19 cellular contexts compared by ENCODE assay signal in genomic region chr3:171789759-171790505, GRCh38. TPM values are rescaled to one million over a fixed set of nuclear protein-coding genes. Genes with fewer than 3 reads are reported as not detected.
DNase-seq lines count a peak whose midpoint lies in the region; TF ChIP-seq lines count a peak whose summit lies in the region.
"Had no signal": no experiment of that assay in that cellular context is flagged by ENCODE, and none has a peak within 500 bp of the region (broad histone marks: within the 10 kb centered on the region; RNA-seq: fewer than 3 reads in every experiment).

No MANE protein-coding gene starts in this region.

- H3K4me1 ChIP-seq in spleen (peaks cover 2 to 43% (median 12%) of the 10 kb centered on the region in 6 donors), Caco-2 (peaks cover 8% of the 10 kb centered on the region; the same call in 1 of the 2 replicates)

- H3K4me3 ChIP-seq in spleen (no peak overlapping the region), Caco-2 (ENCODE audit: low read depth, low read length) (no peak overlapping the region)

- H3K9me3 ChIP-seq in spleen (no peaks in the 10 kb centered on the region), Caco-2 (no peaks in the 10 kb centered on the region)

- H3K9me3 Mint-ChIP-seq in Caco-2 (ENCODE audit: unreplicated experiment): no peaks in the 10 kb centered on the region
- H3K9me3 Mint-ChIP-seq: activated CD8-positive, alpha-beta T cell treated with anti-CD3 and anti-CD28 coated beads for 36 hours; activated naive CD4-positive, alpha-beta T cell treated with anti-CD3 and anti-CD28 coated beads, Interleukin-2, amount 50 U/mL, for 72 hours; activated T-cell treated with anti-CD3 and anti-CD28 coated beads, Interleukin-2, amount 50 U/mL, for 4 hours; T-cell had no signal

- TF ChIP-seq CTCF in VCaP (conservative IDR thresholded peaks at IDR 0.05) (no peak), spleen (IDR thresholded peaks at IDR 0.05 in 8 of 11, conservative IDR thresholded peaks at IDR 0.05 in 3 of 11) (no peak), GM10266 (IDR thresholded peaks at IDR 0.05; ENCODE audit: control insufficient read depth, insufficient read depth, low read depth, missing control alignments) (no peak), Caco-2 (IDR thresholded peaks at IDR 0.05; ENCODE audit: insufficient read depth in 1 of 2, low read depth in 1 of 2, low read length in 1 of 2, severe bottlenecking in 1 of 2, unreplicated experiment in 1 of 2) (no peak)

- no peak overlapping the region for H3K4me3 Mint-ChIP-seq in Caco-2 (ENCODE audit: unreplicated experiment)
- H3K4me3 Mint-ChIP-seq: activated CD8-positive, alpha-beta T cell treated with anti-CD3 and anti-CD28 coated beads for 36 hours; activated T-cell treated with anti-CD3 and anti-CD28 coated beads, Interleukin-2, amount 50 U/mL, for 4 hours; nephron progenitor cell; T-cell had no signal

- H3K27ac ChIP-seq in VCaP (0 out of 2 replicates have a peak overlapping the region, but pooled peaks have one; percentile 0), epithelial cell of prostate (peak overlapping the region; percentile 77), spleen (peak overlapping the region in 5 of 8 donors; percentile 63 to 79 (median 74))
- H3K27ac ChIP-seq: 22Rv1, KMS-11 had no signal

- H3K27ac Mint-ChIP-seq in Caco-2 (ENCODE audit: unreplicated experiment): no peak overlapping the region
- H3K27ac Mint-ChIP-seq: activated CD8-positive, alpha-beta T cell treated with anti-CD3 and anti-CD28 coated beads for 36 hours; activated naive CD4-positive, alpha-beta T cell treated with anti-CD3 and anti-CD28 coated beads, Interleukin-2, amount 50 U/mL, for 72 hours; nephron progenitor cell; T-cell had no signal

- WGBS in spleen, 5 donors: 63 to 84% (median 73%) methylated on average over 4 of the region's 4 CpGs

- H3K27me3 Mint-ChIP-seq in Caco-2 (ENCODE audit: insufficient read depth, unreplicated experiment): no peaks in the 10 kb centered on the region
- H3K27me3 Mint-ChIP-seq: activated CD8-positive, alpha-beta T cell treated with anti-CD3 and anti-CD28 coated beads for 36 hours; T-cell had no signal

- H3K36me3 Mint-ChIP-seq in Caco-2 (ENCODE audit: insufficient read depth, unreplicated experiment): no peaks in the 10 kb centered on the region
- H3K36me3 Mint-ChIP-seq: activated naive CD4-positive, alpha-beta T cell treated with anti-CD3 and anti-CD28 coated beads, Interleukin-2, amount 50 U/mL, for 72 hours; T-cell had no signal

- BruUV-seq in Caco-2 (replicated peaks; lab: Mats Ljungman, UMichigan): no TSS peak

- H3K4me1 Mint-ChIP-seq in Caco-2 (ENCODE audit: low read depth, unreplicated experiment): peaks cover 8% of the 10 kb centered on the region
- H3K4me1 Mint-ChIP-seq: T-cell had no signal

- H3K27me3 ChIP-seq in spleen (replicated peaks in 1 of 7) (no peaks in the 10 kb centered on the region), Caco-2 (replicated peaks; ENCODE audit: control insufficient read depth, insufficient read depth, low read length) (no peaks in the 10 kb centered on the region)

- DNase-seq in DMS53 (lab: John Stamatoyannopoulos, UW): peak; percentile 36
- DNase-seq in DMS53 treated with DMSO at 0.1 percent for 48 hours (lab: John Stamatoyannopoulos, UW; ENCODE audit: unreplicated experiment): no peak
- DNase-seq in epithelial cell of prostate (ENCODE audit: low read depth, low spot score): no peak
- no peak for DNase-seq in spleen
- no peak for DNase-seq in GM10266 (ENCODE audit: extremely low spot score)
- DNase-seq in cerebellar cortex (ENCODE audit: low spot score): no peak
- DNase-seq in Caco-2: no peak
- DNase-seq: activated CD8-positive, alpha-beta T cell treated with anti-CD3 and anti-CD28 coated beads for 36 hours; activated T-cell treated with anti-CD3 and anti-CD28 coated beads, Interleukin-2, amount 50 U/mL, for 4 hours; GF-D8; nephron progenitor cell; T-cell had no signal

- CTCF ChIA-PET in Caco-2 (lab: Charles Lee): interaction anchor here (1.5 kb wide), 1 partner anchor 18 kb away, joined by 4 read pairs; no protein-coding TSS in a partner anchor

- POLR2A ChIA-PET in Caco-2 (lab: Charles Lee): no interaction called here

- no peak for TF ChIP-seq POLR2A in spleen (IDR thresholded peaks at IDR 0.05)

- peaks cover 0 to 6% (median 0%) of the 10 kb centered on the region in 6 donors for H3K36me3 ChIP-seq in spleen
- no peaks in the 10 kb centered on the region; the same call in 1 of the 2 replicates for H3K36me3 ChIP-seq in Caco-2 (ENCODE audit: control insufficient read depth, insufficient read depth, low read length)

- intact Hi-C loops in spleen (cut with DNase I; ENCODE audit: low total_unique reads) (no loop called here), Caco-2 (cut with micrococcal nuclease; ENCODE audit: unreplicated experiment) (loop anchor here (1.0 kb wide), 1 partner anchor 40 kb away; no protein-coding TSS in a partner anchor)

RNA-seq across cellular contexts. Expression of gene PLD1, which starts 20.4 kb away (rescaled TPM):
- 10 to 100 TPM; 40.2 to 75.2 (median 68.9) TPM for total RNA-seq in spleen
- 10 to 100 TPM in 1 of 3 donors, 1 to 10 TPM in 2; 3.0 to 12.6 (median 3.5) TPM for polyA plus RNA-seq in spleen
- total RNA-seq in Caco-2 (2022): 5.3 and 5.5 TPM in 2 replicates

RNA-seq across cellular contexts. Expression of gene TMEM212, which starts 53.2 kb away (rescaled TPM):
- not detected for total RNA-seq in spleen
- not detected for polyA plus RNA-seq in spleen
- not detected in 2 replicates for total RNA-seq in Caco-2 (2022)
- total RNA-seq: activated CD8-positive, alpha-beta T cell treated with anti-CD3 and anti-CD28 coated beads for 36 hours; activated naive CD4-positive, alpha-beta T cell treated with anti-CD3 and anti-CD28 coated beads, Interleukin-2, amount 50 U/mL, for 72 hours; activated T-cell treated with anti-CD3 and anti-CD28 coated beads, Interleukin-2, amount 50 U/mL, for 4 hours; dermis microvascular lymphatic vessel endothelial cell; kidney epithelial cell; T-cell had no signal
- polyA plus RNA-seq: thymus had no signal

Comparison
In these comparisons a context has a peak if more than half of its experiments do, and no peak if none do; other contexts are left out.
1. H3K27ac ChIP-seq: peak in every context shown above with its lines; median percentile 77 in epithelial cell of prostate; 74 in spleen; 0 in VCaP.